In the genomic region with DNA sequence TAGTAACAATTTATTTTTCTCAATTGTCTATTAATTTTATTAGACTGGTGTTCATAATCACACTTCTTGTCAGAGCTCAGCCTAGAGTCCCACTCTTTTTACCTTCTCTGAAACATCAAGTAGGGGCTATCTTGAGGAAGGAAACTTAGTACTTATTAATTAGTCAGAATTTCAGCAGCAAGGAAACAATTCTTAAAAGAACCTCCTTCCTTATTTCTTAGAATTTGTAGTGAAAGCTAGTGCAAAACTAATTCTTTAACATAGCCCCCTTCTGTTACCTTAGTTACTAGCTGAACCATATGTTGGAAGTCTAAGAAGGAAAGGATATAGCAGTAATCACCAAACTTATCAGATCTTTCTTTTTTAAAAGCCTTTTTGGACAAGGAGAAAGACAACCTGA, we compare ENCODE assay signal across 1 cellular context.
TF ChIP-seq lines count a peak whose summit lies in the region.

No MANE protein-coding gene starts in this region.

TF ChIP-seq in K562, 482 proteins besides CTCF, POLR2A, EP300 and RAD21:
- TF ChIP-seq SMAD1 (IDR thresholded peaks at IDR 0.05; ENCODE audit: low read depth, low read length, partially characterized antibody) (no peak), ZNF23 (CRISPR knock-in tag; IDR thresholded peaks at IDR 0.05) (no peak), ZNF197 (CRISPR knock-in tag; IDR thresholded peaks at IDR 0.05; ENCODE audit: low read depth) (no peak), ZNF354B (CRISPR knock-in tag; IDR thresholded peaks at IDR 0.05) (no peak), ZNF121 (CRISPR knock-in tag; conservative IDR thresholded peaks at IDR 0.05) (no peak), HEY1 (CRISPR knock-in tag; IDR thresholded peaks at IDR 0.05; ENCODE audit: borderline replicate concordance) (no peak), HMG20B (CRISPR knock-in tag; IDR thresholded peaks at IDR 0.05) (no peak), KLF1 (tag; IDR thresholded peaks at IDR 0.05) (no peak), NCOA2 (IDR thresholded peaks at IDR 0.05; ENCODE audit: partially characterized antibody in 2 of 2) (no peak), ADNP (tag; IDR thresholded peaks at IDR 0.05) (no peak), PHF21A (IDR thresholded peaks at IDR 0.05; ENCODE audit: borderline replicate concordance, low read depth) (no peak), KLF6 (CRISPR knock-in tag; IDR thresholded peaks at IDR 0.05; ENCODE audit: borderline replicate concordance) (no peak), ZNF79 (CRISPR knock-in tag; IDR thresholded peaks at IDR 0.05; ENCODE audit: low read depth) (no peak)
- TF ChIP-seq, protein P1, sequence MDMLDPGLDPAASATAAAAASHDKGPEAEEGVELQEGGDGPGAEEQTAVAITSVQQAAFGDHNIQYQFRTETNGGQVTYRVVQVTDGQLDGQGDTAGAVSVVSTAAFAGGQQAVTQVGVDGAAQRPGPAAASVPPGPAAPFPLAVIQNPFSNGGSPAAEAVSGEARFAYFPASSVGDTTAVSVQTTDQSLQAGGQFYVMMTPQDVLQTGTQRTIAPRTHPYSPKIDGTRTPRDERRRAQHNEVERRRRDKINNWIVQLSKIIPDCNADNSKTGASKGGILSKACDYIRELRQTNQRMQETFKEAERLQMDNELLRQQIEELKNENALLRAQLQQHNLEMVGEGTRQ (CRISPR knock-in tag; IDR thresholded peaks at IDR 0.05), result no peak
- TF ChIP-seq, protein P2, sequence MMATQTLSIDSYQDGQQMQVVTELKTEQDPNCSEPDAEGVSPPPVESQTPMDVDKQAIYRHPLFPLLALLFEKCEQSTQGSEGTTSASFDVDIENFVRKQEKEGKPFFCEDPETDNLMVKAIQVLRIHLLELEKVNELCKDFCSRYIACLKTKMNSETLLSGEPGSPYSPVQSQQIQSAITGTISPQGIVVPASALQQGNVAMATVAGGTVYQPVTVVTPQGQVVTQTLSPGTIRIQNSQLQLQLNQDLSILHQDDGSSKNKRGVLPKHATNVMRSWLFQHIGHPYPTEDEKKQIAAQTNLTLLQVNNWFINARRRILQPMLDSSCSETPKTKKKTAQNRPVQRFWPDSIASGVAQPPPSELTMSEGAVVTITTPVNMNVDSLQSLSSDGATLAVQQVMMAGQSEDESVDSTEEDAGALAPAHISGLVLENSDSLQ (IDR thresholded peaks at IDR 0.05), result no peak
- TF ChIP-seq, protein P3, sequence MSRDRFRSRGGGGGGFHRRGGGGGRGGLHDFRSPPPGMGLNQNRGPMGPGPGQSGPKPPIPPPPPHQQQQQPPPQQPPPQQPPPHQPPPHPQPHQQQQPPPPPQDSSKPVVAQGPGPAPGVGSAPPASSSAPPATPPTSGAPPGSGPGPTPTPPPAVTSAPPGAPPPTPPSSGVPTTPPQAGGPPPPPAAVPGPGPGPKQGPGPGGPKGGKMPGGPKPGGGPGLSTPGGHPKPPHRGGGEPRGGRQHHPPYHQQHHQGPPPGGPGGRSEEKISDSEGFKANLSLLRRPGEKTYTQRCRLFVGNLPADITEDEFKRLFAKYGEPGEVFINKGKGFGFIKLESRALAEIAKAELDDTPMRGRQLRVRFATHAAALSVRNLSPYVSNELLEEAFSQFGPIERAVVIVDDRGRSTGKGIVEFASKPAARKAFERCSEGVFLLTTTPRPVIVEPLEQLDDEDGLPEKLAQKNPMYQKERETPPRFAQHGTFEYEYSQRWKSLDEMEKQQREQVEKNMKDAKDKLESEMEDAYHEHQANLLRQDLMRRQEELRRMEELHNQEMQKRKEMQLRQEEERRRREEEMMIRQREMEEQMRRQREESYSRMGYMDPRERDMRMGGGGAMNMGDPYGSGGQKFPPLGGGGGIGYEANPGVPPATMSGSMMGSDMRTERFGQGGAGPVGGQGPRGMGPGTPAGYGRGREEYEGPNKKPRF (IDR thresholded peaks at IDR 0.05; ENCODE audit: low read depth, low read length), result no peak
- TF ChIP-seq, protein P4, sequence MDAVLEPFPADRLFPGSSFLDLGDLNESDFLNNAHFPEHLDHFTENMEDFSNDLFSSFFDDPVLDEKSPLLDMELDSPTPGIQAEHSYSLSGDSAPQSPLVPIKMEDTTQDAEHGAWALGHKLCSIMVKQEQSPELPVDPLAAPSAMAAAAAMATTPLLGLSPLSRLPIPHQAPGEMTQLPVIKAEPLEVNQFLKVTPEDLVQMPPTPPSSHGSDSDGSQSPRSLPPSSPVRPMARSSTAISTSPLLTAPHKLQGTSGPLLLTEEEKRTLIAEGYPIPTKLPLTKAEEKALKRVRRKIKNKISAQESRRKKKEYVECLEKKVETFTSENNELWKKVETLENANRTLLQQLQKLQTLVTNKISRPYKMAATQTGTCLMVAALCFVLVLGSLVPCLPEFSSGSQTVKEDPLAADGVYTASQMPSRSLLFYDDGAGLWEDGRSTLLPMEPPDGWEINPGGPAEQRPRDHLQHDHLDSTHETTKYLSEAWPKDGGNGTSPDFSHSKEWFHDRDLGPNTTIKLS (IDR thresholded peaks at IDR 0.05; ENCODE audit: borderline replicate concordance, low read depth), result no peak
